In the genomic region with DNA sequence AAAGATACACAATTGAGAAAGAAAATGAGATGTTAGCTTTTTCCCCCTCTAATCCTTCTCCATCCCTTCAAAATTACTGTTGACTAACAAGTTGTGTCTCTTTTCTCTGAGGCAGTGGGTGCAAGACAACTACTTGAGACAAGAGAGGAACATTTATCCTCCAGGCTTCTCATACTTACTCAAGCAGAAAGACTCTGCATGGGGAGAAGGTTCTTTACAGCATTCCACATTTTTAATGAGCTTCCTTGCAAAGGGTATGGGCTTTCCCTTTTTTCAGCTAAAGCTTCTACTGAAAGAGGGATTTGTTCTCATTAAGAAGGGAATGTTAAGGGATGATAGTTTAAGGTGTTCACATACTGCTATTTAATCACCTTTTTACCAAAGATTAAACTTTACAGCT, we compare ENCODE assay signal across 19 cellular contexts. TPM values are rescaled to one million over a fixed set of nuclear protein-coding genes. Genes with fewer than 3 reads are reported as not detected.
"Had no signal": no experiment of that assay in that cellular context is flagged by ENCODE, and none has a peak within 500 bp of the region (broad histone marks: within the 10 kb centered on the region; RNA-seq: fewer than 3 reads in every experiment).

No MANE protein-coding gene starts in this region.

- H3K9me3 ChIP-seq: prostate gland, sigmoid colon had no signal

- H3K4me3 ChIP-seq: prostate gland, sigmoid colon had no signal

- ATAC-seq: activated CD8-positive, alpha-beta T cell treated with anti-CD3 and anti-CD28 coated beads for 36 hours; activated T-cell treated with anti-CD3 and anti-CD28 coated beads, Interleukin-2, amount 50 U/mL, for 72 hours; foreskin keratinocyte; left lobe of liver; naive thymus-derived CD4-positive, alpha-beta T cell; stimulated activated naive B cell treated with anti-CD40 and anti-IgM and Interleukin-4, amounts not matched to agents 10 μg/mL and 1 μg/mL and 100 μg/mL, for 72 hours had no signal

- H3K4me1 ChIP-seq: foreskin keratinocyte, prostate gland, sigmoid colon had no signal

- H3K36me3 ChIP-seq: prostate gland, sigmoid colon had no signal

- DNase-seq: activated CD8-positive, alpha-beta memory T cell treated with anti-CD3 and anti-CD28 coated beads, Interleukin-2, amount 50 U/mL, for 4 hours; activated CD8-positive, alpha-beta T cell treated with anti-CD3 and anti-CD28 coated beads for 36 hours; activated naive CD8-positive, alpha-beta T cell treated with anti-CD3 and anti-CD28 coated beads, Interleukin-2, amount 10 ng/mL, durations not matched to agents 7 days and 5 days; activated T-cell treated with anti-CD3 and anti-CD28 coated beads, Interleukin-2, amount 50 U/mL, for 72 hours; aorta; foreskin keratinocyte; head of caudate nucleus; mammary epithelial cell; naive thymus-derived CD4-positive, alpha-beta T cell; occipital lobe; sigmoid colon; stimulated activated CD4-positive, alpha-beta T cell treated with anti-CD3 and anti-CD28 coated beads, Interleukin-2, amount 100 ng/mL, for 24 hours; stimulated activated naive B cell treated with anti-CD40 and anti-IgM and Interleukin-4, amounts not matched to agents 10 μg/mL and 1 μg/mL and 100 μg/mL, for 72 hours; substantia nigra; trophoblast cell had no signal

- H3K36me3 Mint-ChIP-seq: activated naive CD8-positive, alpha-beta T cell treated with anti-CD3 and anti-CD28 coated beads, Interleukin-2, amount 10 ng/mL, durations not matched to agents 7 days and 5 days; stimulated activated naive B cell treated with anti-CD40 and anti-IgM and Interleukin-4, amounts not matched to agents 10 μg/mL and 1 μg/mL and 100 μg/mL, for 72 hours had no signal

- H3K27me3 Mint-ChIP-seq: activated CD8-positive, alpha-beta T cell treated with anti-CD3 and anti-CD28 coated beads for 36 hours; activated naive CD8-positive, alpha-beta T cell treated with anti-CD3 and anti-CD28 coated beads, Interleukin-2, amount 10 ng/mL, durations not matched to agents 7 days and 5 days; naive thymus-derived CD4-positive, alpha-beta T cell; stimulated activated naive B cell treated with anti-CD40 and anti-IgM and Interleukin-4, amounts not matched to agents 10 μg/mL and 1 μg/mL and 100 μg/mL, for 72 hours had no signal

- H3K27ac Mint-ChIP-seq: activated CD8-positive, alpha-beta T cell treated with anti-CD3 and anti-CD28 coated beads for 36 hours; activated naive CD8-positive, alpha-beta T cell treated with anti-CD3 and anti-CD28 coated beads, Interleukin-2, amount 10 ng/mL, durations not matched to agents 7 days and 5 days; activated T-cell treated with anti-CD3 and anti-CD28 coated beads, Interleukin-2, amount 50 U/mL, for 72 hours; naive thymus-derived CD4-positive, alpha-beta T cell; stimulated activated naive B cell treated with anti-CD40 and anti-IgM and Interleukin-4, amounts not matched to agents 10 μg/mL and 1 μg/mL and 100 μg/mL, for 72 hours had no signal

- FAIRE-seq: colon, endothelial cell of umbilical vein had no signal

- H3K27ac ChIP-seq: foreskin keratinocyte, prostate gland, sigmoid colon had no signal

- H3K4me3 Mint-ChIP-seq: activated CD8-positive, alpha-beta T cell treated with anti-CD3 and anti-CD28 coated beads for 36 hours; activated naive CD8-positive, alpha-beta T cell treated with anti-CD3 and anti-CD28 coated beads, Interleukin-2, amount 10 ng/mL, durations not matched to agents 7 days and 5 days; activated T-cell treated with anti-CD3 and anti-CD28 coated beads, Interleukin-2, amount 50 U/mL, for 72 hours; naive thymus-derived CD4-positive, alpha-beta T cell; stimulated activated naive B cell treated with anti-CD40 and anti-IgM and Interleukin-4, amounts not matched to agents 10 μg/mL and 1 μg/mL and 100 μg/mL, for 72 hours had no signal

- H3K4me1 Mint-ChIP-seq: activated naive CD8-positive, alpha-beta T cell treated with anti-CD3 and anti-CD28 coated beads, Interleukin-2, amount 10 ng/mL, durations not matched to agents 7 days and 5 days; stimulated activated naive B cell treated with anti-CD40 and anti-IgM and Interleukin-4, amounts not matched to agents 10 μg/mL and 1 μg/mL and 100 μg/mL, for 72 hours had no signal

- H3K9me3 Mint-ChIP-seq: activated CD8-positive, alpha-beta T cell treated with anti-CD3 and anti-CD28 coated beads for 36 hours; activated naive CD8-positive, alpha-beta T cell treated with anti-CD3 and anti-CD28 coated beads, Interleukin-2, amount 10 ng/mL, durations not matched to agents 7 days and 5 days; activated T-cell treated with anti-CD3 and anti-CD28 coated beads, Interleukin-2, amount 50 U/mL, for 72 hours; naive thymus-derived CD4-positive, alpha-beta T cell; stimulated activated naive B cell treated with anti-CD40 and anti-IgM and Interleukin-4, amounts not matched to agents 10 μg/mL and 1 μg/mL and 100 μg/mL, for 72 hours had no signal

RNA-seq across cellular contexts. Expression of a gene that starts 47.8 kb away (rescaled TPM):
- total RNA-seq: activated CD8-positive, alpha-beta T cell treated with anti-CD3 and anti-CD28 coated beads for 36 hours; activated naive CD8-positive, alpha-beta T cell treated with anti-CD3 and anti-CD28 coated beads, Interleukin-2, amount 10 ng/mL, durations not matched to agents 7 days and 5 days; endothelial cell of umbilical vein; foreskin keratinocyte; left lobe of liver; naive thymus-derived CD4-positive, alpha-beta T cell; sigmoid colon had no signal
- polyA plus RNA-seq: endothelial cell of umbilical vein; mammary epithelial cell; naive thymus-derived CD4-positive, alpha-beta T cell had no signal
